8 cellular contexts compared by ENCODE assay signal in genomic region chr9:136694163-136694864, GRCh38. TPM values are rescaled to one million over a fixed set of nuclear protein-coding genes. Genes with fewer than 3 reads are reported as not detected.
DNase-seq lines count a peak whose midpoint lies in the region; ATAC-seq lines count a peak whose summit lies in the region.

No MANE protein-coding gene starts in this region.

- H3K4me3 ChIP-seq in NT2/D1 (ENCODE audit: insufficient read length, low read depth): no peak overlapping the region

- DNase-seq in stimulated activated CD4-positive, alpha-beta T cell treated with anti-CD3 and anti-CD28 coated beads, Interleukin-2, amount 100 ng/mL, for 24 hours: peak; percentile 39 to 57
- no peak for DNase-seq in stimulated activated CD4-positive, alpha-beta T cell treated with anti-CD3 and anti-CD28 coated beads, Interleukin-1b, Interleukin-23, amount 100 ng/mL, for 48 hours
- DNase-seq in NT2/D1 (ENCODE audit: low read depth, low spot score) (no peak), cerebellum (ENCODE audit: low spot score) (peak; percentile 43), lung microvascular endothelial cell (ENCODE audit: low read depth in 2 of 2) (peak; percentile 62 to 77), NCI-H1694 (lab: John Stamatoyannopoulos, UW) (no peak)

- H3K36me3 ChIP-seq in NT2/D1 (ENCODE audit: insufficient read depth, insufficient read length, low read length): no peaks in the 10 kb centered on the region

- peaks cover 12% of the 10 kb centered on the region for H3K27me3 ChIP-seq in NT2/D1 (ENCODE audit: insufficient read depth, insufficient read length)

- peak overlapping the region; percentile 24 for H3K9ac ChIP-seq in NT2/D1 (ENCODE audit: insufficient read length, low read depth)

- peaks cover 47% of the 10 kb centered on the region for H3K4me1 ChIP-seq in NT2/D1 (ENCODE audit: insufficient read depth, insufficient read length)

- H3K9me3 ChIP-seq in NT2/D1 (ENCODE audit: insufficient read depth, low read length): peaks cover 3% of the 10 kb centered on the region; the same call in 1 of the 2 replicates

- ATAC-seq in HG03025 (IDR thresholded peaks at IDR 0.05; ENCODE audit: low FRiP score, unreplicated experiment): no peak
- no peak for ATAC-seq in GM18519 (IDR thresholded peaks at IDR 0.05; ENCODE audit: low FRiP score, unreplicated experiment)

RNA-seq across cellular contexts. Expression of gene AGPAT2, which starts 7.1 kb away (rescaled TPM):
- total RNA-seq in cerebellum: 2.8 TPM
- total RNA-seq in lung microvascular endothelial cell: 18.8 and 41.0 TPM in 2 replicates

RNA-seq across cellular contexts. Expression of gene DIPK1B, which starts 18.1 kb away (rescaled TPM):
- total RNA-seq in cerebellum (24.1 TPM), lung microvascular endothelial cell (64.7 and 91.1 TPM in 2 replicates)

RNA-seq across cellular contexts. Expression of gene EGFL7, which starts 31.6 kb away (rescaled TPM):
- total RNA-seq in cerebellum: 11.6 TPM
- 330 and 384 TPM in 2 replicates for total RNA-seq in lung microvascular endothelial cell

RNA-seq across cellular contexts. Expression of gene LCN10, which starts 48.4 kb away (rescaled TPM):
- total RNA-seq in cerebellum: not detected
- not detected in 2 replicates for total RNA-seq in lung microvascular endothelial cell

RNA-seq across cellular contexts. Expression of gene LCN6, which starts 54.0 kb away (rescaled TPM):
- total RNA-seq in cerebellum (not detected), lung microvascular endothelial cell (not detected in 2 replicates)

Comparison
In these comparisons a context has a peak if more than half of its experiments do, and no peak if none do; other contexts are left out.
1. DNase-seq: peak in stimulated activated CD4-positive, alpha-beta T cell treated with anti-CD3 and anti-CD28 coated beads, Interleukin-2, amount 100 ng/mL, for 24 hours (2 of 2), cerebellum (single experiment) and lung microvascular endothelial cell (2 of 2); none in stimulated activated CD4-positive, alpha-beta T cell treated with anti-CD3 and anti-CD28 coated beads, Interleukin-1b, Interleukin-23, amount 100 ng/mL, for 48 hours (single experiment), NT2/D1 (single experiment) and NCI-H1694 (single experiment).
2. RNA of gene EGFL7, which starts 31.6 kb away (total RNA-seq): 330 to 384 TPM in lung microvascular endothelial cell; 11.6 TPM in cerebellum (single experiment); every median in the first group is over 10 times any median in the second.